Comparison of ENCODE assay signal across 9 cellular contexts in the genomic region with DNA sequence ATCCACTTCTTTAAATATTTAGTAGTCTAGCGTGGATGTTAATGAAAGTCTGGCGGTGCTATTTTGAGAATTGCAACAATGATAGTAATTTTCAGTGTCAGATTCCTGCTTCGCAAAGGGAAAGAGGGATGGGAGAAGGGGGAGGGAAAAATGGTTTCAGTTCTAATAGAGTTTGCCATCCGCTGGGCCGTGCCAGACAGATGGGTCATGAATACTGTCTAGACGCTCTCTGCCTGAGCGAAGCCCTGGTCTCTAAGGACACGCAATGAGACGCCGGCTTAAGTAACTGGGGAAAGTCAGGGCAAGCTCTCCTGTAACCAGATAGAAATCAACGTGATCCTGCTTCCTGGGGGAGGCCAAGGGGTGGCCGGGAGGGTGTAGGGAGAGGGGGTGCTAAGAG.
A peak's percentile ranks its signal among the peaks of the same experiment; 100 is the strongest.
DNase-seq lines count a peak whose midpoint lies in the region; ATAC-seq, FAIRE-seq and TF ChIP-seq lines count a peak whose summit lies in the region.
"Had no signal": no experiment of that assay in that cellular context is flagged by ENCODE, and none has a peak within 500 bp of the region (broad histone marks: within the 10 kb centered on the region; RNA-seq: fewer than 3 reads in every experiment).

No MANE protein-coding gene starts in this region.

- peaks cover 16% of the 10 kb centered on the region for H3K4me1 Mint-ChIP-seq in activated CD4-positive, alpha-beta memory T cell treated with anti-CD3 and anti-CD28 coated beads for 36 hours (ENCODE audit: low read depth)

- H3K27ac ChIP-seq in heart left ventricle (peak overlapping the region in 3 of 12 donors; percentile 12 to 51 (median 32)), left ventricle myocardium inferior (replicated peaks) (no peak overlapping the region)

- no peak overlapping the region for H3K9ac ChIP-seq in adipocyte (ENCODE audit: low read length)

- H3K4me3 Mint-ChIP-seq in activated CD4-positive, alpha-beta memory T cell treated with anti-CD3 and anti-CD28 coated beads for 36 hours = no peak overlapping the region

- WGBS in heart left ventricle, 4 donors = 40 to 53% (median 46%) methylated on average over 12 of the region's 12 CpGs

- no peaks in the 10 kb centered on the region for H3K27me3 ChIP-seq in heart left ventricle
- H3K27me3 ChIP-seq in left ventricle myocardium inferior (ENCODE audit: low read depth) = no peaks in the 10 kb centered on the region
- peaks cover 11% of the 10 kb centered on the region for H3K27me3 ChIP-seq in adipocyte (replicated peaks; ENCODE audit: control insufficient read depth, insufficient read depth, low read length)

- peak; percentile 99 for FAIRE-seq in urothelium cell line (lab: Jason Lieb, UNC)
- FAIRE-seq in frontal cortex (lab: Jason Lieb, UNC) = no peak
- FAIRE-seq: TTC549 had no signal

- intact Hi-C loops in heart left ventricle (cut with DNase I) (loop anchor here in 1 of 10 donors (10.0 kb wide), 2 partner anchors 187 to 233 kb away; a partner anchor contains a TSS), left ventricle myocardium inferior (cut with micrococcal nuclease) (no loop called here)
- intact Hi-C loops in activated CD4-positive, alpha-beta memory T cell treated with anti-CD3 and anti-CD28 coated beads for 36 hours (cut with micrococcal nuclease) = no loop called here

- TF ChIP-seq POLR2A in heart left ventricle (IDR thresholded peaks at IDR 0.05) (no peak), GM18505 (IDR thresholded peaks at IDR 0.05; ENCODE audit: borderline replicate concordance, extremely low read depth, insufficient read depth, insufficient read length) (no peak)

- peaks cover 0 to 56% (median 26%) of the 10 kb centered on the region in 12 donors for H3K4me1 ChIP-seq in heart left ventricle
- peaks cover 64% of the 10 kb centered on the region for H3K4me1 ChIP-seq in left ventricle myocardium inferior
- peaks cover 14% of the 10 kb centered on the region for H3K4me1 ChIP-seq in adipocyte (ENCODE audit: control insufficient read depth, insufficient read depth, low read length)

- no peaks in the 10 kb centered on the region for H3K36me3 ChIP-seq in heart left ventricle
- no peaks in the 10 kb centered on the region for H3K36me3 ChIP-seq in left ventricle myocardium inferior
- no peaks in the 10 kb centered on the region for H3K36me3 ChIP-seq in adipocyte (ENCODE audit: control insufficient read depth, insufficient read depth, low read length, severe bottlenecking)

- CTCF ChIA-PET in activated CD4-positive, alpha-beta memory T cell treated with anti-CD3 and anti-CD28 coated beads for 36 hours (lab: Charles Lee) = no interaction called here

- no peaks in the 10 kb centered on the region for H3K36me3 Mint-ChIP-seq in activated CD4-positive, alpha-beta memory T cell treated with anti-CD3 and anti-CD28 coated beads for 36 hours

- H3K4me3 ChIP-seq in heart left ventricle (peak overlapping the region in 2 of 12 donors; percentile 0 to 22), left ventricle myocardium inferior (no peak overlapping the region), adipocyte (ENCODE audit: low read length) (peak overlapping the region; percentile 61)

- no peaks in the 10 kb centered on the region for H3K9me3 ChIP-seq in heart left ventricle
- no peaks in the 10 kb centered on the region for H3K9me3 ChIP-seq in left ventricle myocardium inferior (replicated peaks)
- no peaks in the 10 kb centered on the region for H3K9me3 ChIP-seq in adipocyte (ENCODE audit: control insufficient read depth, low read length)

- no peaks in the 10 kb centered on the region for H3K27me3 Mint-ChIP-seq in activated CD4-positive, alpha-beta memory T cell treated with anti-CD3 and anti-CD28 coated beads for 36 hours

- no peaks in the 10 kb centered on the region for H3K9me3 Mint-ChIP-seq in activated CD4-positive, alpha-beta memory T cell treated with anti-CD3 and anti-CD28 coated beads for 36 hours

- H3K27ac Mint-ChIP-seq in activated CD4-positive, alpha-beta memory T cell treated with anti-CD3 and anti-CD28 coated beads for 36 hours = no peak overlapping the region

- TF ChIP-seq CTCF in heart left ventricle (IDR thresholded peaks at IDR 0.05) = no peak
- no peak for TF ChIP-seq CTCF in left ventricle myocardium inferior (IDR thresholded peaks at IDR 0.05; ENCODE audit: borderline replicate concordance)

- DNase-seq in heart left ventricle = peak in 3 of 5 donors; percentile 49 to 63 (median 58)
- no peak for DNase-seq in left ventricle myocardium inferior
- peak; percentile 92 for DNase-seq in adipocyte (ENCODE audit: low read depth)
- peak; percentile 94 for DNase-seq in left kidney (ENCODE audit: low read depth, low spot score)
- DNase-seq in urothelium cell line (ENCODE audit: low spot score) = peak; percentile 94
- DNase-seq in activated CD4-positive, alpha-beta memory T cell treated with anti-CD3 and anti-CD28 coated beads for 36 hours = no peak
- DNase-seq in frontal cortex (ENCODE audit: low spot score in 2 of 2) = no peak

- ATAC-seq in heart left ventricle (peak in 3 of 4 donors; percentile 31 to 59 (median 39)), GM18505 (IDR thresholded peaks at IDR 0.05; ENCODE audit: unreplicated experiment) (no peak)

- POLR2A ChIA-PET in activated CD4-positive, alpha-beta memory T cell treated with anti-CD3 and anti-CD28 coated beads for 36 hours (lab: Charles Lee) = no interaction called here

Comparison
In these comparisons a context has a peak if more than half of its experiments do, and no peak if none do; other contexts are left out.
1. DNase-seq: peak in heart left ventricle (3 of 5), adipocyte (single experiment), left kidney (single experiment) and urothelium cell line (single experiment); none in left ventricle myocardium inferior (single experiment), activated CD4-positive, alpha-beta memory T cell treated with anti-CD3 and anti-CD28 coated beads for 36 hours (single experiment) and frontal cortex (0 of 2).